8 cellular contexts compared by ENCODE assay signal in genomic region chrX:106999002-106999975, GRCh38. TPM values are rescaled to one million over a fixed set of nuclear protein-coding genes. Genes with fewer than 3 reads are reported as not detected.
DNase-seq lines count a peak whose midpoint lies in the region; ATAC-seq and TF ChIP-seq lines count a peak whose summit lies in the region.

No MANE protein-coding gene starts in this region.

- H3K9me2 ChIP-seq in SU-DHL-6 (replicated peaks; ENCODE audit: insufficient read depth, low read length) (no peaks in the 10 kb centered on the region), hepatocyte (replicated peaks; ENCODE audit: insufficient read depth) (no peaks in the 10 kb centered on the region)

- peak overlapping the region; percentile 45 for H3K4me2 ChIP-seq in SU-DHL-6 (ENCODE audit: low read depth, low read length, poor library complexity, severe bottlenecking)
- H3K4me2 ChIP-seq in hepatocyte: peak overlapping the region; percentile 79

- H3K9me3 ChIP-seq in SU-DHL-6 (ENCODE audit: insufficient read depth, low read length) (no peaks in the 10 kb centered on the region), hepatocyte (ENCODE audit: low read depth) (no peaks in the 10 kb centered on the region)

- TF ChIP-seq CTCF in LNCAP (IDR thresholded peaks at IDR 0.05): peak; percentile 49; the same call in 1 of the 2 replicates
- TF ChIP-seq CTCF in SU-DHL-6 (IDR thresholded peaks at IDR 0.05; ENCODE audit: insufficient read depth, low read length, poor library complexity, severe bottlenecking): no peak
- peak; percentile 56 for TF ChIP-seq CTCF in astrocyte of the cerebellum (IDR thresholded peaks at IDR 0.05; ENCODE audit: low read depth, low read length, missing control alignments)
- peak; percentile 38 for TF ChIP-seq CTCF in hepatocyte (IDR thresholded peaks at IDR 0.05; ENCODE audit: poor library complexity)

- H2AFZ ChIP-seq in SU-DHL-6 (ENCODE audit: low read depth, low read length, severe bottlenecking) (no peak overlapping the region), hepatocyte (peak overlapping the region; percentile 33)

- H3K9ac ChIP-seq in SU-DHL-6 (ENCODE audit: low read length): no peak overlapping the region; the same call in 1 of the 2 replicates

- H3K4me1 ChIP-seq in hepatocyte (ENCODE audit: insufficient read depth): no peaks in the 10 kb centered on the region

- H3F3A ChIP-seq in SU-DHL-6 (ENCODE audit: insufficient read depth): no peaks in the 10 kb centered on the region

- ATAC-seq in GM21619 (IDR thresholded peaks at IDR 0.05; ENCODE audit: unreplicated experiment): peak; percentile 47

- H3K27me3 ChIP-seq in SU-DHL-6 (ENCODE audit: low read length) (no peaks in the 10 kb centered on the region), hepatocyte (no peaks in the 10 kb centered on the region)

- H3K27ac ChIP-seq in SU-DHL-6 (ENCODE audit: low read depth, low read length) (no peak overlapping the region), hepatocyte (peak overlapping the region; percentile 80)

- H4K20me1 ChIP-seq in SU-DHL-6 (ENCODE audit: low read depth, low read length) (no peaks in the 10 kb centered on the region), hepatocyte (ENCODE audit: insufficient read depth, poor library complexity, severe bottlenecking) (no peaks in the 10 kb centered on the region)

- H3K79me2 ChIP-seq in SU-DHL-6 (ENCODE audit: insufficient read depth, low read length) (no peaks in the 10 kb centered on the region), hepatocyte (peaks cover 17% of the 10 kb centered on the region)

- WGBS in hepatocyte (ENCODE audit: low lambda C conversion rate, missing lambda C conversion rate): 41% methylated on average over 40 of the region's 88 CpGs

- no peaks in the 10 kb centered on the region for H3K36me3 ChIP-seq in SU-DHL-6 (ENCODE audit: low read length)
- no peaks in the 10 kb centered on the region for H3K36me3 ChIP-seq in hepatocyte (replicated peaks; ENCODE audit: insufficient read depth, low read depth)

- in situ Hi-C loops in astrocyte of the cerebellum (cut with HindIII; ENCODE audit: low sequenced_read_pairs): no loop called here

- peak overlapping the region; percentile 22 for H3K4me3 ChIP-seq in SU-DHL-6 (ENCODE audit: insufficient read depth, low read length, poor library complexity, severe bottlenecking)
- peak overlapping the region; percentile 50 for H3K4me3 ChIP-seq in astrocyte of the cerebellum (ENCODE audit: low read depth, low read length)
- H3K4me3 ChIP-seq in hepatocyte: peak overlapping the region; percentile 71

- peak; percentile 13 for DNase-seq in DMS 273 treated with DMSO at 0.1 percent for 48 hours (lab: John Stamatoyannopoulos, UW)
- DNase-seq in astrocyte of the cerebellum (ENCODE audit: low read depth): peak; percentile 11
- peak; percentile 72 for DNase-seq in hepatocyte (ENCODE audit: low spot score)
- DNase-seq in retina: peak; percentile 59
- no peak for DNase-seq in GM19238 (ENCODE audit: insufficient read length, low spot score)

RNA-seq across cellular contexts. Expression of gene MORC4, which starts 0.7 kb away (rescaled TPM):
- 31.2 and 35.7 TPM in 2 replicates for total RNA-seq in hepatocyte
- 25.7 and 27.7 TPM in 2 replicates for polyA plus RNA-seq in hepatocyte
